11 cellular contexts compared by ENCODE assay signal in the genomic region with DNA sequence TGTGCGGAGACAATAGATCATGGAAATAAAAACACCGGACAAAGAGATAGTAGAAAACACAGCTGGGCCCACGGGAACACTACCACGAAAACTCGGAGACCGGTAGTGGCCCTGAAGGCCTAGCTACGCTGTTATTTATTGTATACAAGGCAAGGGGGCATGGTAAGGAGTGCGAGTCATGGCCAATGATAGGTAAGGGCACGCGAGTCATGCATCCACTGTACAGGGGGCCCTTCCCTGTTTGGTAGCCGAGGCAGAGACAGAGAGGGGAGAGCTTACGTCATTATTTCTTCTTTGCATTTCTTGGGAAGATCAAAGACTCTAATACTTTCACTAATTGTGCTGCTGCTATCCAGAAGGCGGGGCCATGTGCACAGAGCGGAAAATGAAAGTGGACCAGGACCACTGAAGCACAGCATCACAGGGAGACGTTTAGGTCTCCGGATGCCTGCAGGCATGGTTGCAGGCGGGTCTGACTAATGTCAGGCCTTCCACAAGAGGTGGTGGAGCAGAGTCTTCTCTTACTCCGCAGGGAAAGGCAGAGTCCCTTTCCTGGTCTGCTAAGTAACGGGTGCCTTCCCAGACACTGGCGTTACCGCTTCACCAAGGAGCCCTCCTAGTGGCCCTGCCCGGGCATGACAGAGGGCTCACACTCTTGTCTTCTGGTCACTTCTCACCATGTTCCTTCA.
A peak's percentile ranks its signal among the peaks of the same experiment; 100 is the strongest.
DNase-seq lines count a peak whose midpoint lies in the region; ATAC-seq and TF ChIP-seq lines count a peak whose summit lies in the region.
"Had no signal": no experiment of that assay in that cellular context is flagged by ENCODE, and none has a peak within 500 bp of the region (broad histone marks: within the 10 kb centered on the region; RNA-seq: fewer than 3 reads in every experiment).

No MANE protein-coding gene starts in this region.

- POLR2A ChIA-PET in SK-N-SH (lab: Yijun Ruan, JAX) (no interaction called here), Panc1 (lab: Charles Lee) (no interaction called here)

- no peaks in the 10 kb centered on the region for H4K20me1 ChIP-seq in SK-N-SH (ENCODE audit: insufficient read depth)

- TF ChIP-seq CTCF in SK-N-SH (IDR thresholded peaks at IDR 0.05) (no peak), Panc1 (IDR thresholded peaks at IDR 0.05) (no peak), fibroblast of villous mesenchyme (IDR thresholded peaks at IDR 0.05; ENCODE audit: insufficient read depth, low read depth, low read length) (peak; percentile 22), spleen (IDR thresholded peaks at IDR 0.05 in 8 of 11, conservative IDR thresholded peaks at IDR 0.05 in 3 of 11) (peak in 5 of 11 experiments; percentile 8 to 31 (median 22)), uterus (IDR thresholded peaks at IDR 0.05) (no peak)

- CTCF ChIA-PET in SK-N-SH (lab: Yijun Ruan, JAX) (interaction anchor here (0.6 to 2.7 kb wide), 2 partner anchors 10 to 105 kb away, joined by 3 to 14 read pairs; no protein-coding TSS in a partner anchor), Panc1 (lab: Charles Lee) (no interaction called here)

- no peaks in the 10 kb centered on the region for H3K79me2 ChIP-seq in SK-N-SH (ENCODE audit: insufficient read depth)

- WGBS in SK-N-SH (ENCODE audit: low lambda C conversion rate): 90% methylated on average over 20 of the region's 22 CpGs
- 75 to 80% (median 78%) methylated on average over 22 of the region's 22 CpGs for WGBS in spleen, 5 donors

- no peak overlapping the region for H3K4me3 ChIP-seq in SK-N-SH (ENCODE audit: low read depth in 2 of 2, low read length in 1 of 2)
- H3K4me3 ChIP-seq in Panc1 (ENCODE audit: low read depth in 2 of 2, low read length in 2 of 2): no peak overlapping the region
- no peak overlapping the region for H3K4me3 ChIP-seq in fibroblast of villous mesenchyme (ENCODE audit: low read depth, low read length)
- peak overlapping the region in 1 of 8 donors; percentile 9 for H3K4me3 ChIP-seq in spleen
- no peak overlapping the region for H3K4me3 ChIP-seq in uterus

- H3K9me2 ChIP-seq in SK-N-SH: no peaks in the 10 kb centered on the region

- intact Hi-C loops in Panc1 (cut with micrococcal nuclease; ENCODE audit: unreplicated experiment) (no loop called here), spleen (cut with DNase I; ENCODE audit: low total_unique reads) (no loop called here), uterus (cut with DNase I; ENCODE audit: low total_unique reads) (no loop called here)

- TF ChIP-seq EP300 in SK-N-SH (IDR thresholded peaks at IDR 0.05; ENCODE audit: borderline replicate concordance in 1 of 2, low read depth in 1 of 2, low read length in 1 of 2): no peak

- TF ChIP-seq POLR2A in spleen (IDR thresholded peaks at IDR 0.05) (no peak), uterus (IDR thresholded peaks at IDR 0.05) (no peak)

- H3K27ac ChIP-seq in SK-N-SH (ENCODE audit: low read depth in 2 of 2, low read length in 1 of 2) (no peak overlapping the region), Panc1 (ENCODE audit: low read length) (no peak overlapping the region), spleen (peak overlapping the region in 1 of 8 donors; percentile 43), uterus (no peak overlapping the region)

- no peak overlapping the region for H3K4me2 ChIP-seq in SK-N-SH

- H3K9ac ChIP-seq in SK-N-SH: no peak overlapping the region

- no peak for TF ChIP-seq RAD21 in SK-N-SH (IDR thresholded peaks at IDR 0.05; ENCODE audit: low read length)

- H3F3A ChIP-seq in SK-N-SH (replicated peaks; ENCODE audit: insufficient read depth): peaks cover 2% of the 10 kb centered on the region

- H3K36me3 ChIP-seq in SK-N-SH (replicated peaks in 1 of 2; ENCODE audit: control insufficient read depth in 1 of 2, insufficient read depth in 2 of 2, low read length in 1 of 2) (no peaks in the 10 kb centered on the region), Panc1 (ENCODE audit: control insufficient read depth, insufficient read depth, low read length) (no peaks in the 10 kb centered on the region), spleen (peaks cover 0 to 4% (median 0%) of the 10 kb centered on the region in 6 donors), uterus (no peaks in the 10 kb centered on the region)

- TSS peak; percentile 42 for BruUV-seq in Panc1 (replicated peaks; lab: Mats Ljungman, UMichigan)

- no peaks in the 10 kb centered on the region for H3K27me3 ChIP-seq in SK-N-SH (ENCODE audit: insufficient read depth)
- no peaks in the 10 kb centered on the region for H3K27me3 ChIP-seq in Panc1 (ENCODE audit: control insufficient read depth, insufficient read depth, low read length)
- no peaks in the 10 kb centered on the region for H3K27me3 ChIP-seq in spleen (replicated peaks in 1 of 7)
- no peaks in the 10 kb centered on the region for H3K27me3 ChIP-seq in uterus

- DNase-seq in SK-N-SH (no peak), Panc1 (ENCODE audit: low read depth, low spot score) (no peak), fibroblast of villous mesenchyme (ENCODE audit: low read depth) (no peak), spleen (peak; percentile 76), uterus (no peak), T-helper 9 cell (no peak)
- DNase-seq in activated CD4-positive, alpha-beta T cell treated with anti-CD3 and anti-CD28 coated beads, Interleukin-2, amount 50 U/mL, for 48 hours: no peak
- DNase-seq: activated CD4-positive, alpha-beta memory T cell treated with anti-CD3 and anti-CD28 coated beads for 36 hours; effector memory CD4-positive, alpha-beta T cell; HCEC 1CT had no signal

- no peak overlapping the region for H2AFZ ChIP-seq in SK-N-SH (ENCODE audit: low read depth)

- H3K9me3 ChIP-seq in SK-N-SH: no peaks in the 10 kb centered on the region
- H3K9me3 ChIP-seq in Panc1 (ENCODE audit: control insufficient read depth, insufficient read depth, low read depth, low read length): no peaks in the 10 kb centered on the region
- H3K9me3 ChIP-seq in spleen: peaks cover 0 to 10% (median 7%) of the 10 kb centered on the region in 8 donors
- H3K9me3 ChIP-seq in uterus: no peaks in the 10 kb centered on the region

- in situ Hi-C loops in Panc1 (cut with HindIII; ENCODE audit: low pct_unique_long_range_greater_than_20kb, low sequenced_read_pairs): no loop called here

- H3K4me1 ChIP-seq in SK-N-SH (ENCODE audit: control insufficient read depth in 1 of 2, insufficient read depth in 2 of 2, low read depth in 1 of 2, low read length in 1 of 2) (no peaks in the 10 kb centered on the region; a peak in 1 of 4 replicates), Panc1 (ENCODE audit: control insufficient read depth, insufficient read depth, low read length) (no peaks in the 10 kb centered on the region), spleen (peaks cover 0 to 12% (median 0%) of the 10 kb centered on the region in 6 donors), uterus (no peaks in the 10 kb centered on the region)

- ATAC-seq in SK-N-SH treated with all-trans-retinoic acid at 6 μM for 48 hours (peak; percentile 59), Panc1 (peak; percentile 38; the same call in 1 of the 2 replicates)

TF ChIP-seq in SK-N-SH treated with all-trans-retinoic acid at 6 μM for 48 hours, 23 proteins besides CTCF, POLR2A, EP300 and RAD21 (continues in another document):
- TF ChIP-seq GLIS3 (CRISPR knock-in tag; IDR thresholded peaks at IDR 0.05): no peak
- TF ChIP-seq ZC3H10 (CRISPR knock-in tag; IDR thresholded peaks at IDR 0.05): no peak
- TF ChIP-seq PPARA (CRISPR knock-in tag; IDR thresholded peaks at IDR 0.05; ENCODE audit: borderline replicate concordance): no peak
- TF ChIP-seq TCF4 (CRISPR knock-in tag; IDR thresholded peaks at IDR 0.05; ENCODE audit: borderline replicate concordance): no peak
- no peak for TF ChIP-seq BACH2 (CRISPR knock-in tag; IDR thresholded peaks at IDR 0.05; ENCODE audit: borderline replicate concordance)
- TF ChIP-seq, protein P1, sequence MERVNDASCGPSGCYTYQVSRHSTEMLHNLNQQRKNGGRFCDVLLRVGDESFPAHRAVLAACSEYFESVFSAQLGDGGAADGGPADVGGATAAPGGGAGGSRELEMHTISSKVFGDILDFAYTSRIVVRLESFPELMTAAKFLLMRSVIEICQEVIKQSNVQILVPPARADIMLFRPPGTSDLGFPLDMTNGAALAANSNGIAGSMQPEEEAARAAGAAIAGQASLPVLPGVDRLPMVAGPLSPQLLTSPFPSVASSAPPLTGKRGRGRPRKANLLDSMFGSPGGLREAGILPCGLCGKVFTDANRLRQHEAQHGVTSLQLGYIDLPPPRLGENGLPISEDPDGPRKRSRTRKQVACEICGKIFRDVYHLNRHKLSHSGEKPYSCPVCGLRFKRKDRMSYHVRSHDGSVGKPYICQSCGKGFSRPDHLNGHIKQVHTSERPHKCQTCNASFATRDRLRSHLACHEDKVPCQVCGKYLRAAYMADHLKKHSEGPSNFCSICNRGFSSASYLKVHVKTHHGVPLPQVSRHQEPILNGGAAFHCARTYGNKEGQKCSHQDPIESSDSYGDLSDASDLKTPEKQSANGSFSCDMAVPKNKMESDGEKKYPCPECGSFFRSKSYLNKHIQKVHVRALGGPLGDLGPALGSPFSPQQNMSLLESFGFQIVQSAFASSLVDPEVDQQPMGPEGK (CRISPR knock-in tag; IDR thresholded peaks at IDR 0.05; ENCODE audit: borderline replicate concordance): no peak
- TF ChIP-seq OSR1 (CRISPR knock-in tag; IDR thresholded peaks at IDR 0.05): no peak

TF ChIP-seq in SK-N-SH, 30 proteins besides CTCF, POLR2A, EP300 and RAD21 (continues in another document):
- no peak for TF ChIP-seq TEAD4 (IDR thresholded peaks at IDR 0.05; ENCODE audit: borderline replicate concordance, insufficient read depth)
- no peak for TF ChIP-seq RCOR1 (IDR thresholded peaks at IDR 0.05; ENCODE audit: low read length)
- no peak for TF ChIP-seq NRF1 (IDR thresholded peaks at IDR 0.05; ENCODE audit: low read depth, low read length)
- no peak for TF ChIP-seq MEF2A (IDR thresholded peaks at IDR 0.05; ENCODE audit: borderline replicate concordance, low read depth)
- no peak for TF ChIP-seq JUND (IDR thresholded peaks at IDR 0.05)
- TF ChIP-seq, protein P2, sequence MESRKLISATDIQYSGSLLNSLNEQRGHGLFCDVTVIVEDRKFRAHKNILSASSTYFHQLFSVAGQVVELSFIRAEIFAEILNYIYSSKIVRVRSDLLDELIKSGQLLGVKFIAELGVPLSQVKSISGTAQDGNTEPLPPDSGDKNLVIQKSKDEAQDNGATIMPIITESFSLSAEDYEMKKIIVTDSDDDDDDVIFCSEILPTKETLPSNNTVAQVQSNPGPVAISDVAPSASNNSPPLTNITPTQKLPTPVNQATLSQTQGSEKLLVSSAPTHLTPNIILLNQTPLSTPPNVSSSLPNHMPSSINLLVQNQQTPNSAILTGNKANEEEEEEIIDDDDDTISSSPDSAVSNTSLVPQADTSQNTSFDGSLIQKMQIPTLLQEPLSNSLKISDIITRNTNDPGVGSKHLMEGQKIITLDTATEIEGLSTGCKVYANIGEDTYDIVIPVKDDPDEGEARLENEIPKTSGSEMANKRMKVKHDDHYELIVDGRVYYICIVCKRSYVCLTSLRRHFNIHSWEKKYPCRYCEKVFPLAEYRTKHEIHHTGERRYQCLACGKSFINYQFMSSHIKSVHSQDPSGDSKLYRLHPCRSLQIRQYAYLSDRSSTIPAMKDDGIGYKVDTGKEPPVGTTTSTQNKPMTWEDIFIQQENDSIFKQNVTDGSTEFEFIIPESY (IDR thresholded peaks at IDR 0.05; ENCODE audit: borderline replicate concordance, low read depth): no peak
- TF ChIP-seq TAF1 (IDR thresholded peaks at IDR 0.05; ENCODE audit: borderline replicate concordance, low read depth, low read length): no peak
- no peak for TF ChIP-seq FOXM1 (IDR thresholded peaks at IDR 0.05; ENCODE audit: low read depth)
